Comparison of ENCODE assay signal across 15 cellular contexts in genomic region chr3:194755689-194756459, GRCh38.
DNase-seq lines count a peak whose midpoint lies in the region; ATAC-seq, FAIRE-seq and TF ChIP-seq lines count a peak whose summit lies in the region.
"Had no signal": no experiment of that assay in that cellular context is flagged by ENCODE, and none has a peak within 500 bp of the region (broad histone marks: within the 10 kb centered on the region; RNA-seq: fewer than 3 reads in every experiment).

No MANE protein-coding gene starts in this region.

- no peak overlapping the region for H3K27ac Mint-ChIP-seq in stimulated activated effector memory CD8-positive, alpha-beta T cell treated with anti-CD3 and anti-CD28 coated beads, Interleukin-12 subunit alpha, Interleukin-12 subunit beta, amount 100 ng/mL, for 72 hours
- H3K27ac Mint-ChIP-seq: CD8-positive, alpha-beta memory T cell; HFFc6 had no signal

- no peak for TF ChIP-seq RAD21 in HepG2 (CRISPR knock-in tag; IDR thresholded peaks at IDR 0.05)

- no peak overlapping the region for H3K9ac ChIP-seq in HepG2 (ENCODE audit: insufficient read depth, low read depth, low read length)

- 47% methylated on average over 9 of the region's 27 CpGs for WGBS in HepG2 (ENCODE audit: low lambda C conversion rate)

- H3K27me3 ChIP-seq in bronchial epithelial cell (ENCODE audit: control insufficient read depth, insufficient read depth, low read length) (peaks cover 3% of the 10 kb centered on the region), HepG2 (ENCODE audit: control insufficient read depth in 1 of 2, insufficient read depth in 2 of 2, low read length in 2 of 2) (peaks cover 3 to 5% of the 10 kb centered on the region in 2 experiments; a peak in 2 of 5 replicates), osteoblast (ENCODE audit: insufficient read depth, low read length) (peaks cover 31% of the 10 kb centered on the region)

- no peak overlapping the region for H3K27ac ChIP-seq in HepG2 (ENCODE audit: extremely low read length, insufficient read depth, low read length)
- no peak overlapping the region for H3K27ac ChIP-seq in osteoblast (ENCODE audit: low read depth, low read length)
- H3K27ac ChIP-seq: HL-60 had no signal

- no peaks in the 10 kb centered on the region for H3K9me3 Mint-ChIP-seq in stimulated activated effector memory CD8-positive, alpha-beta T cell treated with anti-CD3 and anti-CD28 coated beads, Interleukin-12 subunit alpha, Interleukin-12 subunit beta, amount 100 ng/mL, for 72 hours
- H3K9me3 Mint-ChIP-seq: CD8-positive, alpha-beta memory T cell; HFFc6 had no signal

- no peaks in the 10 kb centered on the region for H3K9me3 ChIP-seq in HepG2 (ENCODE audit: low read length)
- no peaks in the 10 kb centered on the region for H3K9me3 ChIP-seq in osteoblast (ENCODE audit: low read depth, low read length)
- H3K9me3 ChIP-seq: Caco-2 had no signal

- POLR2A ChIA-PET in HepG2 (lab: Yijun Ruan, JAX): no interaction called here

- H3K4me1 Mint-ChIP-seq in stimulated activated effector memory CD8-positive, alpha-beta T cell treated with anti-CD3 and anti-CD28 coated beads, Interleukin-12 subunit alpha, Interleukin-12 subunit beta, amount 100 ng/mL, for 72 hours: no peaks in the 10 kb centered on the region
- H3K4me1 Mint-ChIP-seq: CD8-positive, alpha-beta memory T cell had no signal

- H2AFZ ChIP-seq in HepG2 (ENCODE audit: low read length) (no peak overlapping the region), osteoblast (ENCODE audit: low read length) (no peak overlapping the region)

- TF ChIP-seq EP300 in HepG2 (IDR thresholded peaks at IDR 0.05; ENCODE audit: low read depth in 2 of 2, low read length in 2 of 2) (peak in 1 of 2 experiments; percentile 6; a peak in 1 of 4 replicates), HepG2 (CRISPR knock-in tag; IDR thresholded peaks at IDR 0.05; ENCODE audit: borderline replicate concordance) (no peak)

- no peak for TF ChIP-seq POLR2A in HepG2 (IDR thresholded peaks at IDR 0.05; ENCODE audit: insufficient read depth in 1 of 2, low read depth in 2 of 2, low read length in 2 of 2)

- intact Hi-C loops in HepG2 (cut with micrococcal nuclease; ENCODE audit: unreplicated experiment): no loop called here

- peak; percentile 42 for ATAC-seq in HepG2
- ATAC-seq in stimulated activated effector memory CD8-positive, alpha-beta T cell treated with anti-CD3 and anti-CD28 coated beads, Interleukin-12 subunit alpha, Interleukin-12 subunit beta, amount 100 ng/mL, for 72 hours: peak; percentile 31
- ATAC-seq in GM21723 (IDR thresholded peaks at IDR 0.05; ENCODE audit: unreplicated experiment): no peak

- no peak overlapping the region for H3K4me3 Mint-ChIP-seq in stimulated activated effector memory CD8-positive, alpha-beta T cell treated with anti-CD3 and anti-CD28 coated beads, Interleukin-12 subunit alpha, Interleukin-12 subunit beta, amount 100 ng/mL, for 72 hours
- H3K4me3 Mint-ChIP-seq: CD8-positive, alpha-beta memory T cell; HFFc6 had no signal

- no TSS peak for BruUV-seq in HepG2 (replicated peaks; lab: Mats Ljungman, UMichigan)

- H3K4me2 ChIP-seq in HepG2 (ENCODE audit: low read depth, low read length): no peak overlapping the region
- H3K4me2 ChIP-seq in osteoblast (ENCODE audit: insufficient read depth, low read length): no peak overlapping the region

- H3K79me2 ChIP-seq in HepG2 (ENCODE audit: insufficient read depth, low read length): no peaks in the 10 kb centered on the region
- no peaks in the 10 kb centered on the region for H3K79me2 ChIP-seq in osteoblast (ENCODE audit: insufficient read depth, low read length)

- H3K36me3 ChIP-seq in bronchial epithelial cell (ENCODE audit: control insufficient read depth, insufficient read depth, low read length) (no peaks in the 10 kb centered on the region), HepG2 (replicated peaks in 1 of 2; ENCODE audit: control insufficient read depth in 1 of 2, insufficient read depth in 2 of 2, low read length in 2 of 2) (no peaks in the 10 kb centered on the region), osteoblast (ENCODE audit: insufficient read depth, low read length) (no peaks in the 10 kb centered on the region)

- H3K4me3 ChIP-seq in bronchial epithelial cell (ENCODE audit: low read depth, low read length): no peak overlapping the region
- no peak overlapping the region for H3K4me3 ChIP-seq in HepG2 (replicated peaks in 1 of 3; ENCODE audit: insufficient read depth in 1 of 3, low read depth in 2 of 3, low read length in 3 of 3)
- no peak overlapping the region for H3K4me3 ChIP-seq in osteoblast (ENCODE audit: insufficient read depth, low read length)

- TF ChIP-seq CTCF in bronchial epithelial cell (IDR thresholded peaks at IDR 0.05; ENCODE audit: insufficient read depth, low read length, severe bottlenecking) (no peak), HepG2 (CRISPR knock-in tag; IDR thresholded peaks at IDR 0.05) (no peak), osteoblast (IDR thresholded peaks at IDR 0.05; ENCODE audit: extremely low read depth, low read depth, low read length) (no peak)

- CTCF ChIA-PET in HepG2 (lab: Yijun Ruan, JAX; ENCODE audit: low intra/inter-chr PET ratio, low total read pairs): no interaction called here

- no peak for DNase-seq in bronchial epithelial cell (ENCODE audit: low read depth)
- no peak for DNase-seq in HepG2 (ENCODE audit: low spot score)
- no peak for DNase-seq in stimulated activated effector memory CD8-positive, alpha-beta T cell treated with anti-CD3 and anti-CD28 coated beads, Interleukin-12 subunit alpha, Interleukin-12 subunit beta, amount 100 ng/mL, for 72 hours (ENCODE audit: low spot score in 2 of 2)
- DNase-seq in NCI-H1436 treated with DMSO at 0.1 percent for 48 hours (lab: John Stamatoyannopoulos, UW): no peak
- no peak for DNase-seq in osteoblast (ENCODE audit: insufficient read length, low spot score, missing footprints)
- DNase-seq: Caco-2; CD8-positive, alpha-beta memory T cell; DND-41; GDM1; HCEC 1CT; HFFc6 had no signal

- H3K4me1 ChIP-seq in HepG2 (ENCODE audit: insufficient read depth, low read length): peaks cover 18% of the 10 kb centered on the region
- H3K4me1 ChIP-seq in osteoblast (ENCODE audit: insufficient read depth, low read length): no peaks in the 10 kb centered on the region
- H3K4me1 ChIP-seq: Caco-2 had no signal

- FAIRE-seq in bronchial epithelial cell (lab: Jason Lieb, UNC) (peak; percentile 23), HepG2 (lab: Jason Lieb, UNC) (no peak)
- FAIRE-seq: GM12892, GM19239 had no signal

- in situ Hi-C loops in HepG2 (cut with HindIII; ENCODE audit: extremely low pct_ligation_motif_present, low pct_unique_long_range_greater_than_20kb): no loop called here

- H4K20me1 ChIP-seq in HepG2 (ENCODE audit: insufficient read depth, low read length) (no peaks in the 10 kb centered on the region), osteoblast (ENCODE audit: insufficient read depth, low read length) (no peaks in the 10 kb centered on the region)

- H3K36me3 Mint-ChIP-seq in stimulated activated effector memory CD8-positive, alpha-beta T cell treated with anti-CD3 and anti-CD28 coated beads, Interleukin-12 subunit alpha, Interleukin-12 subunit beta, amount 100 ng/mL, for 72 hours: no peaks in the 10 kb centered on the region
- H3K36me3 Mint-ChIP-seq: CD8-positive, alpha-beta memory T cell had no signal

TF ChIP-seq in HepG2, 621 proteins besides CTCF, POLR2A, EP300 and RAD21 (continues in another document):
- TF ChIP-seq ARID5B (CRISPR knock-in tag; IDR thresholded peaks at IDR 0.05) (0 out of 2 replicates have a peak, but pooled peaks have one; percentile 17), HNF4A (CRISPR knock-in tag; IDR thresholded peaks at IDR 0.05) (peak; percentile 18; the same call in 1 of the 2 replicates), ZBTB7A (CRISPR knock-in tag; IDR thresholded peaks at IDR 0.05) (0 out of 2 replicates have a peak, but pooled peaks have one; percentile 15), ZNF33A (CRISPR knock-in tag; IDR thresholded peaks at IDR 0.05; ENCODE audit: borderline replicate concordance) (no peak), TCF7 (IDR thresholded peaks at IDR 0.05; ENCODE audit: low read depth) (peak; percentile 16; the same call in 1 of the 2 replicates), ZBTB38 (CRISPR knock-in tag; IDR thresholded peaks at IDR 0.05) (no peak), SALL1 (CRISPR knock-in tag; IDR thresholded peaks at IDR 0.05) (0 out of 2 replicates have a peak, but pooled peaks have one; percentile 18), U2AF2 (IDR thresholded peaks at IDR 0.05; ENCODE audit: low read depth, low read length) (no peak), ZNF24 (IDR thresholded peaks at IDR 0.05) (no peak)
